In the genomic region with DNA sequence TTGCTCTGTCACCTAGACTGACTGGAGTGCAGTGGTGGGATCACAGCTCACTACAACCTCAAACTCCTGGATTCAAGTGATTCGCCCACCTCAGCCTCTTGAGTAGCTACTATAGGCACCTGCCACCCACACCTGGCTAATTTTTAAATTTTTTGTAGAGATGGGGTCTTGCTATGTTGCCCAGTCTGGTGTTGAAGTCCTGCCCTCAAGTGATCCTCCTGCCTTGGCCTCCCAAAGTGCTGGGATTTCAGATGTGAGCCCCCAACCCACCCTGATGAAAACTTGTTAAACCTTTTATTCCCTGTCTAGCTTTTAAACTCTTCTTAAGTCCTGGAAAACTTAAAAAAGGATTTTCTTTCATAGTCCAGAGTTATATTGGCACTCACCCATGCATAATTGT, we compare ENCODE assay signal across 2 cellular contexts.
TF ChIP-seq lines count a peak whose summit lies in the region.

No MANE protein-coding gene starts in this region.

TF ChIP-seq in SK-N-SH, 30 proteins besides CTCF, POLR2A, EP300 and RAD21:
- TF ChIP-seq, protein P1, sequence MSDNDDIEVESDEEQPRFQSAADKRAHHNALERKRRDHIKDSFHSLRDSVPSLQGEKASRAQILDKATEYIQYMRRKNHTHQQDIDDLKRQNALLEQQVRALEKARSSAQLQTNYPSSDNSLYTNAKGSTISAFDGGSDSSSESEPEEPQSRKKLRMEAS (IDR thresholded peaks at IDR 0.05; ENCODE audit: low read depth): no peak
- TF ChIP-seq, protein P2, sequence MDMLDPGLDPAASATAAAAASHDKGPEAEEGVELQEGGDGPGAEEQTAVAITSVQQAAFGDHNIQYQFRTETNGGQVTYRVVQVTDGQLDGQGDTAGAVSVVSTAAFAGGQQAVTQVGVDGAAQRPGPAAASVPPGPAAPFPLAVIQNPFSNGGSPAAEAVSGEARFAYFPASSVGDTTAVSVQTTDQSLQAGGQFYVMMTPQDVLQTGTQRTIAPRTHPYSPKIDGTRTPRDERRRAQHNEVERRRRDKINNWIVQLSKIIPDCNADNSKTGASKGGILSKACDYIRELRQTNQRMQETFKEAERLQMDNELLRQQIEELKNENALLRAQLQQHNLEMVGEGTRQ (IDR thresholded peaks at IDR 0.05; ENCODE audit: borderline replicate concordance, low read depth, low read length): no peak
- TF ChIP-seq RXRA (IDR thresholded peaks at IDR 0.05; ENCODE audit: borderline replicate concordance, low read depth): no peak
- TF ChIP-seq ELF1 (IDR thresholded peaks at IDR 0.05): no peak
- no peak for TF ChIP-seq GABPA (IDR thresholded peaks at IDR 0.05; ENCODE audit: low read depth)
- TF ChIP-seq RFX5 (IDR thresholded peaks at IDR 0.05; ENCODE audit: low read length): no peak
- TF ChIP-seq YY1 (IDR thresholded peaks at IDR 0.05; ENCODE audit: low read depth): no peak
TF ChIP-seq in SK-N-SH: peak in this region for 0.

TF ChIP-seq in SK-N-SH treated with all-trans-retinoic acid at 6 μM for 48 hours, 23 proteins besides CTCF, POLR2A, EP300 and RAD21:
- TF ChIP-seq, protein P3, sequence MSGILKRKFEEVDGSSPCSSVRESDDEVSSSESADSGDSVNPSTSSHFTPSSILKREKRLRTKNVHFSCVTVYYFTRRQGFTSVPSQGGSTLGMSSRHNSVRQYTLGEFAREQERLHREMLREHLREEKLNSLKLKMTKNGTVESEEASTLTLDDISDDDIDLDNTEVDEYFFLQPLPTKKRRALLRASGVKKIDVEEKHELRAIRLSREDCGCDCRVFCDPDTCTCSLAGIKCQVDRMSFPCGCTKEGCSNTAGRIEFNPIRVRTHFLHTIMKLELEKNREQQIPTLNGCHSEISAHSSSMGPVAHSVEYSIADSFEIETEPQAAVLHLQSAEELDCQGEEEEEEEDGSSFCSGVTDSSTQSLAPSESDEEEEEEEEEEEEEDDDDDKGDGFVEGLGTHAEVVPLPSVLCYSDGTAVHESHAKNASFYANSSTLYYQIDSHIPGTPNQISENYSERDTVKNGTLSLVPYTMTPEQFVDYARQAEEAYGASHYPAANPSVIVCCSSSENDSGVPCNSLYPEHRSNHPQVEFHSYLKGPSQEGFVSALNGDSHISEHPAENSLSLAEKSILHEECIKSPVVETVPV (CRISPR knock-in tag; IDR thresholded peaks at IDR 0.05): no peak
- TF ChIP-seq OSR1 (CRISPR knock-in tag; IDR thresholded peaks at IDR 0.05) (no peak), ZC3H10 (CRISPR knock-in tag; IDR thresholded peaks at IDR 0.05) (no peak), TOX (CRISPR knock-in tag; IDR thresholded peaks at IDR 0.05; ENCODE audit: borderline replicate concordance) (no peak), RARB (CRISPR knock-in tag; IDR thresholded peaks at IDR 0.05) (no peak), ZNF565 (CRISPR knock-in tag; conservative IDR thresholded peaks at IDR 0.05; ENCODE audit: low read depth) (no peak), GLIS3 (CRISPR knock-in tag; IDR thresholded peaks at IDR 0.05) (no peak), CSDC2 (CRISPR knock-in tag; IDR thresholded peaks at IDR 0.05) (no peak), BACH2 (CRISPR knock-in tag; IDR thresholded peaks at IDR 0.05; ENCODE audit: borderline replicate concordance) (no peak), ZNF8 (CRISPR knock-in tag; IDR thresholded peaks at IDR 0.05) (no peak), ZFP3 (CRISPR knock-in tag; IDR thresholded peaks at IDR 0.05) (no peak)
- TF ChIP-seq, protein P4, sequence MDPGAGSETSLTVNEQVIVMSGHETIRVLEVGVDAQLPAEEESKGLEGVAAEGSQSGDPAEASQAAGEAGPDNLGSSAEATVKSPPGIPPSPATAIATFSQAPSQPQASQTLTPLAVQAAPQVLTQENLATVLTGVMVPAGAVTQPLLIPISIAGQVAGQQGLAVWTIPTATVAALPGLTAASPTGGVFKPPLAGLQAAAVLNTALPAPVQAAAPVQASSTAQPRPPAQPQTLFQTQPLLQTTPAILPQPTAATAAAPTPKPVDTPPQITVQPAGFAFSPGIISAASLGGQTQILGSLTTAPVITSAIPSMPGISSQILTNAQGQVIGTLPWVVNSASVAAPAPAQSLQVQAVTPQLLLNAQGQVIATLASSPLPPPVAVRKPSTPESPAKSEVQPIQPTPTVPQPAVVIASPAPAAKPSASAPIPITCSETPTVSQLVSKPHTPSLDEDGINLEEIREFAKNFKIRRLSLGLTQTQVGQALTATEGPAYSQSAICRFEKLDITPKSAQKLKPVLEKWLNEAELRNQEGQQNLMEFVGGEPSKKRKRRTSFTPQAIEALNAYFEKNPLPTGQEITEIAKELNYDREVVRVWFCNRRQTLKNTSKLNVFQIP (CRISPR knock-in tag; IDR thresholded peaks at IDR 0.05; ENCODE audit: borderline replicate concordance, low read depth): no peak
- TF ChIP-seq, protein P5, sequence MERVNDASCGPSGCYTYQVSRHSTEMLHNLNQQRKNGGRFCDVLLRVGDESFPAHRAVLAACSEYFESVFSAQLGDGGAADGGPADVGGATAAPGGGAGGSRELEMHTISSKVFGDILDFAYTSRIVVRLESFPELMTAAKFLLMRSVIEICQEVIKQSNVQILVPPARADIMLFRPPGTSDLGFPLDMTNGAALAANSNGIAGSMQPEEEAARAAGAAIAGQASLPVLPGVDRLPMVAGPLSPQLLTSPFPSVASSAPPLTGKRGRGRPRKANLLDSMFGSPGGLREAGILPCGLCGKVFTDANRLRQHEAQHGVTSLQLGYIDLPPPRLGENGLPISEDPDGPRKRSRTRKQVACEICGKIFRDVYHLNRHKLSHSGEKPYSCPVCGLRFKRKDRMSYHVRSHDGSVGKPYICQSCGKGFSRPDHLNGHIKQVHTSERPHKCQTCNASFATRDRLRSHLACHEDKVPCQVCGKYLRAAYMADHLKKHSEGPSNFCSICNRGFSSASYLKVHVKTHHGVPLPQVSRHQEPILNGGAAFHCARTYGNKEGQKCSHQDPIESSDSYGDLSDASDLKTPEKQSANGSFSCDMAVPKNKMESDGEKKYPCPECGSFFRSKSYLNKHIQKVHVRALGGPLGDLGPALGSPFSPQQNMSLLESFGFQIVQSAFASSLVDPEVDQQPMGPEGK (CRISPR knock-in tag; IDR thresholded peaks at IDR 0.05; ENCODE audit: borderline replicate concordance): no peak
